Comparison of ENCODE assay signal across 1 cellular context in the genomic region with DNA sequence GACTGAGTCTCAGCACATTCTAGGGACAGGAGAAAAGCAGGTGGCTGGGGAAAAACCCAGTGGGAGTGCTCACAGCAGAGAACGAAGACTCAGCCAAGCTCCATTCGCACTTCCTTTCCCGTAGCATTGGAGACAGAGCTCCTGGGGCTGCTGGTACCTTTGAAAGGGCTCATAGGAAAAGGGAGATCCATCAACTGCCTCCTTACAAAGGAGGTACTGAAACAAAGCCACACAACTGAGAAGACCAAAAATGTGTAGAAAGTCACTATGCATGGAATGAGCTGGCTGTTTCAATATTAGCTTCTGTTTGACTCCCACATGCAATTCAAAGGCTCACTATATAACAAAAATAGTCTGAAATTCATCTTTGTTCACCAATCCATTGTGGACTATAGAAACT.
TF ChIP-seq lines count a peak whose summit lies in the region.

No MANE protein-coding gene starts in this region.

TF ChIP-seq in GM12878, 131 proteins besides CTCF, POLR2A, EP300 and RAD21 (continued from another document):
- TF ChIP-seq, protein P1, sequence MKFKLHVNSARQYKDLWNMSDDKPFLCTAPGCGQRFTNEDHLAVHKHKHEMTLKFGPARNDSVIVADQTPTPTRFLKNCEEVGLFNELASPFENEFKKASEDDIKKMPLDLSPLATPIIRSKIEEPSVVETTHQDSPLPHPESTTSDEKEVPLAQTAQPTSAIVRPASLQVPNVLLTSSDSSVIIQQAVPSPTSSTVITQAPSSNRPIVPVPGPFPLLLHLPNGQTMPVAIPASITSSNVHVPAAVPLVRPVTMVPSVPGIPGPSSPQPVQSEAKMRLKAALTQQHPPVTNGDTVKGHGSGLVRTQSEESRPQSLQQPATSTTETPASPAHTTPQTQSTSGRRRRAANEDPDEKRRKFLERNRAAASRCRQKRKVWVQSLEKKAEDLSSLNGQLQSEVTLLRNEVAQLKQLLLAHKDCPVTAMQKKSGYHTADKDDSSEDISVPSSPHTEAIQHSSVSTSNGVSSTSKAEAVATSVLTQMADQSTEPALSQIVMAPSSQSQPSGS (IDR thresholded peaks at IDR 0.05; ENCODE audit: low read length) = peak; percentile 52; the same call in 1 of the 2 replicates
- TF ChIP-seq HDAC2 (IDR thresholded peaks at IDR 0.05) (no peak), IKZF1 (conservative IDR thresholded peaks at IDR 0.05) (peak; percentile 30; the same call in 1 of the 2 replicates), NBN (IDR thresholded peaks at IDR 0.05) (no peak), MEF2A (IDR thresholded peaks at IDR 0.05; ENCODE audit: insufficient read depth, low read depth, low read length) (peak; percentile 63), RUNX3 (IDR thresholded peaks at IDR 0.05; ENCODE audit: low read length) (peak; percentile 58), SPI1 (IDR thresholded peaks at IDR 0.05; ENCODE audit: borderline replicate concordance, insufficient read depth, low read depth, low read length) (0 out of 2 replicates have a peak, but pooled peaks have one; percentile 53), EED (IDR thresholded peaks at IDR 0.05; ENCODE audit: low read depth) (peak; percentile 77), SUPT20H (IDR thresholded peaks at IDR 0.05; ENCODE audit: borderline replicate concordance, control insufficient read depth, low read depth, low read length) (no peak), JUNB (IDR thresholded peaks at IDR 0.05) (peak; percentile 72), IKZF2 (IDR thresholded peaks at IDR 0.05) (peak in 1 of 2 experiments; percentile 28; a peak in 2 of 4 replicates), BMI1 (IDR thresholded peaks at IDR 0.05; ENCODE audit: borderline replicate concordance) (no peak), MTA3 (IDR thresholded peaks at IDR 0.05; ENCODE audit: borderline replicate concordance, low read length) (peak; percentile 55; the same call in 1 of the 2 replicates), ETV6 (conservative IDR thresholded peaks at IDR 0.05 in 1 of 2, IDR thresholded peaks at IDR 0.05 in 1 of 2; ENCODE audit: borderline replicate concordance in 1 of 2, low read depth in 1 of 2) (peak in 1 of 2 experiments; percentile 31; a peak in 1 of 4 replicates), IRF4 (IDR thresholded peaks at IDR 0.05; ENCODE audit: low read depth, low read length) (peak; percentile 69; the same call in 1 of the 2 replicates)
- TF ChIP-seq, protein P2, sequence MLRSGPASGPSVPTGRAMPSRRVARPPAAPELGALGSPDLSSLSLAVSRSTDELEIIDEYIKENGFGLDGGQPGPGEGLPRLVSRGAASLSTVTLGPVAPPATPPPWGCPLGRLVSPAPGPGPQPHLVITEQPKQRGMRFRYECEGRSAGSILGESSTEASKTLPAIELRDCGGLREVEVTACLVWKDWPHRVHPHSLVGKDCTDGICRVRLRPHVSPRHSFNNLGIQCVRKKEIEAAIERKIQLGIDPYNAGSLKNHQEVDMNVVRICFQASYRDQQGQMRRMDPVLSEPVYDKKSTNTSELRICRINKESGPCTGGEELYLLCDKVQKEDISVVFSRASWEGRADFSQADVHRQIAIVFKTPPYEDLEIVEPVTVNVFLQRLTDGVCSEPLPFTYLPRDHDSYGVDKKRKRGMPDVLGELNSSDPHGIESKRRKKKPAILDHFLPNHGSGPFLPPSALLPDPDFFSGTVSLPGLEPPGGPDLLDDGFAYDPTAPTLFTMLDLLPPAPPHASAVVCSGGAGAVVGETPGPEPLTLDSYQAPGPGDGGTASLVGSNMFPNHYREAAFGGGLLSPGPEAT (IDR thresholded peaks at IDR 0.05; ENCODE audit: low read depth) = peak; percentile 30; the same call in 1 of the 2 replicates
- TF ChIP-seq, protein P3, sequence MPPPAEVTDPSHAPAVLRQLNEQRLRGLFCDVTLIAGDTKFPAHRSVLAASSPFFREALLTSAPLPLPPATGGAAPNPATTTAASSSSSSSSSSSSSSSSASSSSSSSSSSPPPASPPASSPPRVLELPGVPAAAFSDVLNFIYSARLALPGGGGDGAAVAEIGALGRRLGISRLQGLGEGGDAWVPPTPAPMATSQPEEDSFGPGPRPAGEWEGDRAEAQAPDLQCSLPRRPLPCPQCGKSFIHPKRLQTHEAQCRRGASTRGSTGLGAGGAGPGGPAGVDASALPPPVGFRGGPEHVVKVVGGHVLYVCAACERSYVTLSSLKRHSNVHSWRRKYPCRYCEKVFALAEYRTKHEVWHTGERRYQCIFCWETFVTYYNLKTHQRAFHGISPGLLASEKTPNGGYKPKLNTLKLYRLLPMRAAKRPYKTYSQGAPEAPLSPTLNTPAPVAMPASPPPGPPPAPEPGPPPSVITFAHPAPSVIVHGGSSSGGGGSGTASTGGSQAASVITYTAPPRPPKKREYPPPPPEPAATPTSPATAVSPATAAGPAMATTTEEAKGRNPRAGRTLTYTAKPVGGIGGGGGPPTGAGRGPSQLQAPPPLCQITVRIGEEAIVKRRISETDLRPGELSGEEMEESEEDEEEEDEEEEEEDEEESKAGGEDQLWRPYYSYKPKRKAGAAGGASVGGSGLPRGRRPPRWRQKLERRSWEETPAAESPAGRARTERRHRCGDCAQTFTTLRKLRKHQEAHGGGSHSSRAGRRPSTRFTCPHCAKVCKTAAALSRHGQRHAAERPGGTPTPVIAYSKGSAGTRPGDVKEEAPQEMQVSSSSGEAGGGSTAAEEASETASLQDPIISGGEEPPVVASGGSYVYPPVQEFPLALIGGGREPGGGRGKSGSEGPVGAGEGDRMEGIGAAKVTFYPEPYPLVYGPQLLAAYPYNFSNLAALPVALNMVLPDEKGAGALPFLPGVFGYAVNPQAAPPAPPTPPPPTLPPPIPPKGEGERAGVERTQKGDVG (CRISPR knock-in tag; IDR thresholded peaks at IDR 0.05) = no peak
